8 cellular contexts compared by ENCODE assay signal in the genomic region with DNA sequence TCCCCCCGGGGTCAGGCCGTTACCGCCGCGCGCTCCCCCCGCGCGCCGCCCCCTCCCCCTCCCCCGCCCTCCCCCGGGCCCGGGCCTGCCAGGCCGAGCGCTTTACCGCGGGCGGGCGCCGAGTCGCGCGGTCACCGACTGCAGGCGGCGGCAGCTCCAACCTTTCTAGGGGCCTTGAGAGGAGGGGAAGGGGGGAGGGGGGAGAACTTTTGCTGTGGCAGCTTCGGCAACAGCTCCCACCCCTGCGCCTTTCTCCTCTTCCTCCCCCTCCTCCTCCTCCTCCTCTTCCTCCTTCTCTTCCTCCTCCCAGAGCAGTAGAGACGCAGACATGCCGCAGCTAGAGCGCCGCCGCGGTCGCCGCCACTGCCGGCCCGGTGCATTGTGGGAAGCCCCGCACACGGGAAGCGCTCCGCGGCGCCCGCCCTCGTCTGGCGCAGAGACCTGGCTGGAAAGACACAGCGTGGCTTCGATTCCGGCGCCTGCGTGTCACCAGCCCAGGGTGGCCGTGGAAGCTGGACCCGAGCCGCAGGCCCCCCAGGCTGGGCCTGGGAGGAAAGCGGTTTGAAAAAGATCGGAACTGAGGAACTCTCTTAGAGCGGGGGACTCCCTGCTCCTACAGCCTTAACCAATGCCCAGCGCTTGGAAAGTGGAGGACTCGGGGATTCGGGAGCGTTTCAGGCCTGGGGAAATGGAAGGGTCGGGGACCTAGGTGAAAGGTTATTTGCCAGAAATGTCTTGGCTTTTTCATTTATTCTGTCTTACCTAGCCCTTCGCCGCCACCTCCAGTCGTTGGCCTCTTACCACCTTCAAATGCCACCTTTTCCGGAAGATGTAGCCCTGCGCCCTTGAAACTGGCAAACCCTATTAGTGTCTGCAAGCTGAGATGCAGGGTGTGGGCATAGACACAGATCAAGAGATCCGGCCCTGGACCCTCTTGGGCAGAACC. TPM values are rescaled to one million over a fixed set of nuclear protein-coding genes. Genes with fewer than 3 reads are reported as not detected.
DNase-seq lines count a peak whose midpoint lies in the region; ATAC-seq and TF ChIP-seq lines count a peak whose summit lies in the region.

A gene with protein sequence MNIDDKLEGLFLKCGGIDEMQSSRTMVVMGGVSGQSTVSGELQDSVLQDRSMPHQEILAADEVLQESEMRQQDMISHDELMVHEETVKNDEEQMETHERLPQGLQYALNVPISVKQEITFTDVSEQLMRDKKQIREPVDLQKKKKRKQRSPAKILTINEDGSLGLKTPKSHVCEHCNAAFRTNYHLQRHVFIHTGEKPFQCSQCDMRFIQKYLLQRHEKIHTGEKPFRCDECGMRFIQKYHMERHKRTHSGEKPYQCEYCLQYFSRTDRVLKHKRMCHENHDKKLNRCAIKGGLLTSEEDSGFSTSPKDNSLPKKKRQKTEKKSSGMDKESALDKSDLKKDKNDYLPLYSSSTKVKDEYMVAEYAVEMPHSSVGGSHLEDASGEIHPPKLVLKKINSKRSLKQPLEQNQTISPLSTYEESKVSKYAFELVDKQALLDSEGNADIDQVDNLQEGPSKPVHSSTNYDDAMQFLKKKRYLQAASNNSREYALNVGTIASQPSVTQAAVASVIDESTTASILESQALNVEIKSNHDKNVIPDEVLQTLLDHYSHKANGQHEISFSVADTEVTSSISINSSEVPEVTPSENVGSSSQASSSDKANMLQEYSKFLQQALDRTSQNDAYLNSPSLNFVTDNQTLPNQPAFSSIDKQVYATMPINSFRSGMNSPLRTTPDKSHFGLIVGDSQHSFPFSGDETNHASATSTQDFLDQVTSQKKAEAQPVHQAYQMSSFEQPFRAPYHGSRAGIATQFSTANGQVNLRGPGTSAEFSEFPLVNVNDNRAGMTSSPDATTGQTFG (minus strand): TSS at position 330 of the 946 bp plus-strand sequence. CDS start 61,685 bp downstream, outside the sequence.

- H3K9ac ChIP-seq in BLaER1 (peak within 1 kb of the TSS; percentile 89), liver (ENCODE audit: low read depth in 1 of 2, low read length in 2 of 2) (peak within 1 kb of the TSS; percentile 79 to 94)

- peak within 1 kb of the TSS; percentile 93 for H3K4me2 ChIP-seq in BLaER1

- no peak for TF ChIP-seq CTCF in liver (IDR thresholded peaks at IDR 0.05; ENCODE audit: low read depth, low read length, missing input control)

- peaks cover 43% of the 10 kb centered on the region for H4K20me1 ChIP-seq in BLaER1

- no peaks in the 10 kb centered on the region for H3K27me3 ChIP-seq in BLaER1
- no peaks in the 10 kb centered on the region for H3K27me3 ChIP-seq in liver (ENCODE audit: control insufficient read depth in 4 of 4, insufficient read depth in 4 of 4, low read length in 3 of 4)

- peaks cover 19% of the 10 kb centered on the region for H3K36me3 ChIP-seq in BLaER1
- H3K36me3 ChIP-seq in liver (ENCODE audit: control insufficient read depth in 4 of 4, insufficient read depth in 3 of 4, low read depth in 1 of 4, low read length in 3 of 4), result no peaks in the 10 kb centered on the region

- ATAC-seq in GM19351 (IDR thresholded peaks at IDR 0.05; ENCODE audit: unreplicated experiment) (peak; percentile 87), HG03521 (IDR thresholded peaks at IDR 0.05; ENCODE audit: unreplicated experiment) (peak; percentile 86)

- H3K4me1 ChIP-seq in BLaER1 (peaks cover 21% of the 10 kb centered on the region), liver (ENCODE audit: control insufficient read depth in 4 of 4, insufficient read depth in 4 of 4, low read length in 3 of 4) (peaks cover 6 to 58% (median 48%) of the 10 kb centered on the region in 4 donors)

- TF ChIP-seq RAD21 in liver (IDR thresholded peaks at IDR 0.05), result peak; percentile 53 to 64

- H3K27ac ChIP-seq in BLaER1 (peak within 1 kb of the TSS; percentile 89), liver (ENCODE audit: low read depth in 1 of 2, low read length in 2 of 2) (peak within 1 kb of the TSS; percentile 83 to 97)

- peak; percentile 94 for DNase-seq in NCI-H82 (lab: John Stamatoyannopoulos, UW)
- peak; percentile 89 to 90 for DNase-seq in activated CD4-positive, alpha-beta T cell treated with anti-CD3 and anti-CD28 coated beads, Interleukin-2, amount 50 U/mL, for 48 hours
- peak; percentile 82 to 94 for DNase-seq in dermis microvascular lymphatic vessel endothelial cell (ENCODE audit: low read depth in 2 of 2)
- peak; percentile 92 for DNase-seq in stimulated activated CD4-positive, alpha-beta T cell treated with anti-CD3 and anti-CD28 coated beads, Interleukin-4, amount 100 ng/mL, for 1 hour

- 1% methylated on average over 69 of the region's 69 CpGs for WGBS in liver

- peak within 1 kb of the TSS; percentile 82 for H3K4me3 ChIP-seq in BLaER1
- peak within 1 kb of the TSS; percentile 82 to 99 (median 97) for H3K4me3 ChIP-seq in liver (ENCODE audit: low read depth in 1 of 3, low read length in 3 of 3)

- H3K9me3 ChIP-seq in BLaER1 (no peaks in the 10 kb centered on the region), liver (ENCODE audit: control insufficient read depth in 4 of 4, low read length in 3 of 4) (no peaks in the 10 kb centered on the region)

TF ChIP-seq in liver, 16 proteins besides CTCF, POLR2A, EP300 and RAD21:
- TF ChIP-seq GABPA (IDR thresholded peaks at IDR 0.05 in 1 of 2, conservative IDR thresholded peaks at IDR 0.05 in 1 of 2) (peak in 1 of 2 donors; percentile 86), HNF4A (conservative IDR thresholded peaks at IDR 0.05) (no peak), FOXA1 (IDR thresholded peaks at IDR 0.05) (no peak), NR2F2 (IDR thresholded peaks at IDR 0.05) (no peak), HNF4G (IDR thresholded peaks at IDR 0.05) (no peak), SP1 (IDR thresholded peaks at IDR 0.05) (peak; percentile 51), YY1 (IDR thresholded peaks at IDR 0.05) (peak; percentile 65), JUND (IDR thresholded peaks at IDR 0.05) (no peak), EGR1 (IDR thresholded peaks at IDR 0.05; ENCODE audit: low read depth in 2 of 2) (peak in 1 of 2 donors; percentile 39), FOXA2 (IDR thresholded peaks at IDR 0.05) (peak; percentile 13), TAF1 (conservative IDR thresholded peaks at IDR 0.05) (peak; percentile 68), RXRA (IDR thresholded peaks at IDR 0.05) (peak; percentile 19 to 47)
- TF ChIP-seq, protein P1, sequence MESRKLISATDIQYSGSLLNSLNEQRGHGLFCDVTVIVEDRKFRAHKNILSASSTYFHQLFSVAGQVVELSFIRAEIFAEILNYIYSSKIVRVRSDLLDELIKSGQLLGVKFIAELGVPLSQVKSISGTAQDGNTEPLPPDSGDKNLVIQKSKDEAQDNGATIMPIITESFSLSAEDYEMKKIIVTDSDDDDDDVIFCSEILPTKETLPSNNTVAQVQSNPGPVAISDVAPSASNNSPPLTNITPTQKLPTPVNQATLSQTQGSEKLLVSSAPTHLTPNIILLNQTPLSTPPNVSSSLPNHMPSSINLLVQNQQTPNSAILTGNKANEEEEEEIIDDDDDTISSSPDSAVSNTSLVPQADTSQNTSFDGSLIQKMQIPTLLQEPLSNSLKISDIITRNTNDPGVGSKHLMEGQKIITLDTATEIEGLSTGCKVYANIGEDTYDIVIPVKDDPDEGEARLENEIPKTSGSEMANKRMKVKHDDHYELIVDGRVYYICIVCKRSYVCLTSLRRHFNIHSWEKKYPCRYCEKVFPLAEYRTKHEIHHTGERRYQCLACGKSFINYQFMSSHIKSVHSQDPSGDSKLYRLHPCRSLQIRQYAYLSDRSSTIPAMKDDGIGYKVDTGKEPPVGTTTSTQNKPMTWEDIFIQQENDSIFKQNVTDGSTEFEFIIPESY (IDR thresholded peaks at IDR 0.05), result peak; percentile 20
- TF ChIP-seq, protein P2, sequence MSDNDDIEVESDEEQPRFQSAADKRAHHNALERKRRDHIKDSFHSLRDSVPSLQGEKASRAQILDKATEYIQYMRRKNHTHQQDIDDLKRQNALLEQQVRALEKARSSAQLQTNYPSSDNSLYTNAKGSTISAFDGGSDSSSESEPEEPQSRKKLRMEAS (IDR thresholded peaks at IDR 0.05), result peak; percentile 52
- TF ChIP-seq, protein P3, sequence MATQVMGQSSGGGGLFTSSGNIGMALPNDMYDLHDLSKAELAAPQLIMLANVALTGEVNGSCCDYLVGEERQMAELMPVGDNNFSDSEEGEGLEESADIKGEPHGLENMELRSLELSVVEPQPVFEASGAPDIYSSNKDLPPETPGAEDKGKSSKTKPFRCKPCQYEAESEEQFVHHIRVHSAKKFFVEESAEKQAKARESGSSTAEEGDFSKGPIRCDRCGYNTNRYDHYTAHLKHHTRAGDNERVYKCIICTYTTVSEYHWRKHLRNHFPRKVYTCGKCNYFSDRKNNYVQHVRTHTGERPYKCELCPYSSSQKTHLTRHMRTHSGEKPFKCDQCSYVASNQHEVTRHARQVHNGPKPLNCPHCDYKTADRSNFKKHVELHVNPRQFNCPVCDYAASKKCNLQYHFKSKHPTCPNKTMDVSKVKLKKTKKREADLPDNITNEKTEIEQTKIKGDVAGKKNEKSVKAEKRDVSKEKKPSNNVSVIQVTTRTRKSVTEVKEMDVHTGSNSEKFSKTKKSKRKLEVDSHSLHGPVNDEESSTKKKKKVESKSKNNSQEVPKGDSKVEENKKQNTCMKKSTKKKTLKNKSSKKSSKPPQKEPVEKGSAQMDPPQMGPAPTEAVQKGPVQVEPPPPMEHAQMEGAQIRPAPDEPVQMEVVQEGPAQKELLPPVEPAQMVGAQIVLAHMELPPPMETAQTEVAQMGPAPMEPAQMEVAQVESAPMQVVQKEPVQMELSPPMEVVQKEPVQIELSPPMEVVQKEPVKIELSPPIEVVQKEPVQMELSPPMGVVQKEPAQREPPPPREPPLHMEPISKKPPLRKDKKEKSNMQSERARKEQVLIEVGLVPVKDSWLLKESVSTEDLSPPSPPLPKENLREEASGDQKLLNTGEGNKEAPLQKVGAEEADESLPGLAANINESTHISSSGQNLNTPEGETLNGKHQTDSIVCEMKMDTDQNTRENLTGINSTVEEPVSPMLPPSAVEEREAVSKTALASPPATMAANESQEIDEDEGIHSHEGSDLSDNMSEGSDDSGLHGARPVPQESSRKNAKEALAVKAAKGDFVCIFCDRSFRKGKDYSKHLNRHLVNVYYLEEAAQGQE (IDR thresholded peaks at IDR 0.05), result peak; percentile 88
- TF ChIP-seq, protein P4, sequence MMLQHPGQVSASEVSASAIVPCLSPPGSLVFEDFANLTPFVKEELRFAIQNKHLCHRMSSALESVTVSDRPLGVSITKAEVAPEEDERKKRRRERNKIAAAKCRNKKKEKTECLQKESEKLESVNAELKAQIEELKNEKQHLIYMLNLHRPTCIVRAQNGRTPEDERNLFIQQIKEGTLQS (IDR thresholded peaks at IDR 0.05), result no peak

RNA-seq across cellular contexts. Expression of the gene that starts here (rescaled TPM):
- total RNA-seq in dermis microvascular lymphatic vessel endothelial cell (17.6 and 22.1 TPM in 2 replicates), liver (10 to 100 TPM; 14.6 to 19.5 TPM)
- 10 to 100 TPM in 1 of 2 donors, 1 to 10 TPM in 1; 4.0 to 20.3 TPM for polyA plus RNA-seq in liver

Comparison
In these comparisons a context has a peak if more than half of its experiments do, and no peak if none do; other contexts are left out.
1. Peak in every context shown above with its lines: DNase-seq, ATAC-seq, H3K4me3 ChIP-seq and H3K27ac ChIP-seq.